In genomic region chr17:76537578-76538280, GRCh38 we compare ENCODE assay signal across 9 cellular contexts. TPM values are rescaled to one million over a fixed set of nuclear protein-coding genes. Genes with fewer than 3 reads are reported as not detected.
DNase-seq lines count a peak whose midpoint lies in the region; ATAC-seq and TF ChIP-seq lines count a peak whose summit lies in the region.
"Had no signal": no experiment of that assay in that cellular context is flagged by ENCODE, and none has a peak within 500 bp of the region (broad histone marks: within the 10 kb centered on the region; RNA-seq: fewer than 3 reads in every experiment).

Gene CYGB (minus strand): TSS chr17:76537709. CDS start chr17:76537542, 167 bp downstream.

- ATAC-seq in GM21737 (IDR thresholded peaks at IDR 0.05; ENCODE audit: unreplicated experiment) (no peak), GM21367 (IDR thresholded peaks at IDR 0.05; ENCODE audit: unreplicated experiment) (no peak)

- intact Hi-C loops in adrenal gland (cut with DNase I): no loop called here

- H4K20me1 ChIP-seq in hepatocyte (ENCODE audit: insufficient read depth, poor library complexity, severe bottlenecking): no peaks in the 10 kb centered on the region

- H3K27me3 ChIP-seq in adrenal gland: peaks cover 9% of the 10 kb centered on the region
- H3K27me3 ChIP-seq in hepatocyte: peaks cover 28% of the 10 kb centered on the region

- H3K9me2 ChIP-seq in hepatocyte (replicated peaks; ENCODE audit: insufficient read depth): no peaks in the 10 kb centered on the region

- H3K79me2 ChIP-seq in hepatocyte: no peaks in the 10 kb centered on the region

- H3K36me3 ChIP-seq in ES-I3 (ENCODE audit: insufficient read depth, low read length) (no peaks in the 10 kb centered on the region), adrenal gland (replicated peaks in 1 of 2) (no peaks in the 10 kb centered on the region), hepatocyte (replicated peaks; ENCODE audit: insufficient read depth, low read depth) (no peaks in the 10 kb centered on the region)

- TF ChIP-seq CTCF in adrenal gland (IDR thresholded peaks at IDR 0.05) (no peak), hepatocyte (IDR thresholded peaks at IDR 0.05; ENCODE audit: poor library complexity) (no peak)

- 0 to 17% (median 3%) methylated on average over 5 to 95 of the region's 95 CpGs for WGBS in adrenal gland, 4 donors
- 0% methylated on average over 4 of the region's 95 CpGs for WGBS in hepatocyte (ENCODE audit: low lambda C conversion rate, missing lambda C conversion rate)

- H3K4me1 ChIP-seq in ES-I3 (ENCODE audit: insufficient read depth, low read length): peaks cover 27% of the 10 kb centered on the region
- peaks cover 4 to 27% of the 10 kb centered on the region in 2 donors for H3K4me1 ChIP-seq in adrenal gland (replicated peaks in 1 of 2)
- H3K4me1 ChIP-seq in hepatocyte (ENCODE audit: insufficient read depth): peaks cover 30% of the 10 kb centered on the region

- H3K9ac ChIP-seq in ES-I3 (ENCODE audit: low read depth, low read length): peak within 1 kb of the TSS; percentile 61

- no peak for TF ChIP-seq POLR2A in adrenal gland (IDR thresholded peaks at IDR 0.05)

- peak within 1 kb of the TSS; percentile 15 for H2AFZ ChIP-seq in hepatocyte

- H3K27ac ChIP-seq in adrenal gland (peak within 1 kb of the TSS in 2 of 5 donors; percentile 60 to 71), hepatocyte (no peak within 1 kb of the TSS)

- H3K4me3 ChIP-seq in adrenal gland (peak within 1 kb of the TSS in 2 of 4 donors; percentile 4 to 47), hepatocyte (peak within 1 kb of the TSS; percentile 29)

- DNase-seq in adrenal gland (peak in 1 of 7 donors; percentile 26), hepatocyte (ENCODE audit: low spot score) (peak; percentile 64), renal cortical epithelial cell (ENCODE audit: low read depth) (no peak), middle frontal gyrus (ENCODE audit: extremely low spot score, low spot score) (no peak), NCI-H524 (lab: John Stamatoyannopoulos, UW) (no peak)
- DNase-seq: stimulated activated CD4-positive, alpha-beta T cell treated with anti-CD3 and anti-CD28 coated beads, Interleukin-4, amount 100 ng/mL, for 4 hours had no signal

- H3K9me3 ChIP-seq in ES-I3 (ENCODE audit: control insufficient read depth, insufficient read depth, low read length): no peaks in the 10 kb centered on the region
- no peaks in the 10 kb centered on the region for H3K9me3 ChIP-seq in adrenal gland (replicated peaks in 1 of 3)
- H3K9me3 ChIP-seq in hepatocyte (ENCODE audit: low read depth): no peaks in the 10 kb centered on the region

- peak within 1 kb of the TSS; percentile 88 for H3K4me2 ChIP-seq in hepatocyte

RNA-seq across cellular contexts. Expression of gene CYGB, which starts in this region (rescaled TPM):
- total RNA-seq in adrenal gland: 10 to 100 TPM in 7 of 8 donors, 1 to 10 TPM in 1; 9.5 to 18.1 (median 14.3) TPM
- polyA plus RNA-seq in adrenal gland: 10 to 100 TPM in 2 of 3 donors, 1 to 10 TPM in 1; 7.8 to 38.3 (median 32.1) TPM
- total RNA-seq in hepatocyte: 7.8 and 15.5 TPM in 2 replicates
- 13.8 and 19.2 TPM in 2 replicates for polyA plus RNA-seq in hepatocyte
- total RNA-seq in renal cortical epithelial cell: 10.3 and 49.8 TPM in 2 replicates
